In the genomic region with DNA sequence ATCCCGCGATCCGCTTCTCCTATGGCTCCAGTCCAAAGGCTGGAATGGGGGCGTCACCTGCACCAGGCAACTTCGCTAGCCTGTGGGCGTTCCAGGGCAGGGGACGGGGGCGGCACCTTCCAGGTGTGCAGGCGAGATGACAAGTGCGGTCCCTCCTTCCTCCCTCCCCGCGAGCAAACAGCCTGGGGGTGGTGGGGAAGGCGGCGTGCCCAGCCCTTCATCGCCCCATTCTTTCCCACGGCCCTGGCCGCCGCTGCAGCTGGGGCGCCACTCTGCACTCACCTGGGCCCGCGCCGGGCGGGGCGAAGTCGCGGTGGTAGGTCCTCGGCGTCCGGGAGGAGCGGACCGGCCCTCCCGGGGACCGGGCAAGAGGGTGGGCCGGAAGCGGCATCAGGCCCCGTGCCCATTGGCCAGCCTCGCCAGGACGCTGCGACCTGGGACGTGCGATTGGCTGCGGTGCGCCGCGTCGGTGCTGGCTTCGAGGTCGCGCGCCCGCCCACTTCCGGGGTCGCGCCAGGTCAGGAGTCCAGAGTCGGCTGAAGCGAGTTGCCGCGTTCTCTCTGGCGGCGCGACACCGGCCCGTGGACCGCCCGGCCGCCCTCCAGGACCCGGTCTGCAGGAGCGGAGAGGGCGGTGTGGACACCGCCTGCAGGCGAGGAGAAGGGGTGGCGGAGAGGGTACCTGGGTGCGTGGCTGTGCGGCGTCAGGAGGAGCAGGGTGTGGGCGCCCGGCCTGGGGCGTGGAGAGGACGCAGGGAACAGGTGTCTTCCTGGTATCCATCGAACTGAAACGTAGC, we compare ENCODE assay signal across 8 cellular contexts. TPM values are rescaled to one million over a fixed set of nuclear protein-coding genes. Genes with fewer than 3 reads are reported as not detected.
DNase-seq lines count a peak whose midpoint lies in the region; ATAC-seq and TF ChIP-seq lines count a peak whose summit lies in the region.

A gene with protein sequence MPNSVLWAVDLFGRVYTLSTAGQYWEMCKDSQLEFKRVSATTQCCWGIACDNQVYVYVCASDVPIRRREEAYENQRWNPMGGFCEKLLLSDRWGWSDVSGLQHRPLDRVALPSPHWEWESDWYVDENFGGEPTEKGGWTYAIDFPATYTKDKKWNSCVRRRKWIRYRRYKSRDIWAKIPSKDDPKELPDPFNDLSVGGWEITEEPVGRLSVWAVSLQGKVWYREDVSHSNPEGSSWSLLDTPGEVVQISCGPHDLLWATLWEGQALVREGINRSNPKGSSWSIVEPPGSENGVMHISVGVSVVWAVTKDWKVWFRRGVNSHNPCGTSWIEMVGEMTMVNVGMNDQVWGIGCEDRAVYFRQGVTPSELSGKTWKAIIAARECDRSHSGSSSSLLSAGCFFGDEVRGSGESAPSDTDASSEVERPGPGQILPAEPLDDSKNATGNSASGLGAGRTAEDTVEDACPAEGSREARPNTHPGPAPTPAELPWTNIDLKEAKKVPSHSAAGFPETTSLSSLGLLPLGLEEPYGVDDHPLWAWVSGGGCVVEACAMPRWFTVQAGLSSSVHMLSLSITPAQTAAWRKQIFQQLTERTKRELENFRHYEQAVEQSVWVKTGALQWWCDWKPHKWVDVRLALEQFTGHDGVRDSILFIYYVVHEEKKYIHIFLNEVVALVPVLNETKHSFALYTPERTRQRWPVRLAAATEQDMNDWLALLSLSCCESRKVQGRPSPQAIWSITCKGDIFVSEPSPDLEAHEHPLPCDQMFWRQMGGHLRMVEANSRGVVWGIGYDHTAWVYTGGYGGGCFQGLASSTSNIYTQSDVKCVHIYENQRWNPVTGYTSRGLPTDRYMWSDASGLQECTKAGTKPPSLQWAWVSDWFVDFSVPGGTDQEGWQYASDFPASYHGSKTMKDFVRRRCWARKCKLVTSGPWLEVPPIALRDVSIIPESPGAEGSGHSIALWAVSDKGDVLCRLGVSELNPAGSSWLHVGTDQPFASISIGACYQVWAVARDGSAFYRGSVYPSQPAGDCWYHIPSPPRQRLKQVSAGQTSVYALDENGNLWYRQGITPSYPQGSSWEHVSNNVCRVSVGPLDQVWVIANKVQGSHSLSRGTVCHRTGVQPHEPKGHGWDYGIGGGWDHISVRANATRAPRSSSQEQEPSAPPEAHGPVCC (minus strand): TSS at position 389 of the 796 bp plus-strand sequence. CDS start 6,086 bp downstream, outside the sequence.

- peaks cover 3% of the 10 kb centered on the region for H3K36me3 Mint-ChIP-seq in neural progenitor cell

- H3K9me2 ChIP-seq in MM.1S (replicated peaks; ENCODE audit: insufficient read depth, low read length): no peaks in the 10 kb centered on the region

- H3K4me2 ChIP-seq in MM.1S (ENCODE audit: low read depth, low read length) (peak within 1 kb of the TSS; percentile 95), neural progenitor cell (peak within 1 kb of the TSS; percentile 88)

- H3K9me3 Mint-ChIP-seq in neural progenitor cell: no peaks in the 10 kb centered on the region

- H3K36me3 ChIP-seq in MM.1S (replicated peaks; ENCODE audit: insufficient read depth, low read length) (no peaks in the 10 kb centered on the region), neural progenitor cell (no peaks in the 10 kb centered on the region)

- H3K27me3 ChIP-seq in MM.1S (replicated peaks; ENCODE audit: insufficient read depth, low read length) (no peaks in the 10 kb centered on the region), foreskin keratinocyte (no peaks in the 10 kb centered on the region), neural progenitor cell (no peaks in the 10 kb centered on the region)

- peak within 1 kb of the TSS; percentile 97 for H3K4me3 Mint-ChIP-seq in neural progenitor cell

- ATAC-seq in foreskin keratinocyte: peak; percentile 95

- peaks cover 3% of the 10 kb centered on the region for H3K27me3 Mint-ChIP-seq in neural progenitor cell (ENCODE audit: insufficient read depth, low read depth)

- in situ Hi-C loops in G401 (cut with HindIII; ENCODE audit: low sequenced_read_pairs): no loop called here

- H3K9ac ChIP-seq in MM.1S (ENCODE audit: low read length) (peak within 1 kb of the TSS; percentile 74), neural progenitor cell (peak within 1 kb of the TSS; percentile 70)

- H4K20me1 ChIP-seq in MM.1S (ENCODE audit: insufficient read depth, low read length): no peaks in the 10 kb centered on the region
- peaks cover 8% of the 10 kb centered on the region for H4K20me1 ChIP-seq in neural progenitor cell (ENCODE audit: low read depth)

- H3K4me3 ChIP-seq in MM.1S (ENCODE audit: low read length) (peak within 1 kb of the TSS; percentile 98), neural progenitor cell (peak within 1 kb of the TSS; percentile 93)

- H3K9me3 ChIP-seq in MM.1S (replicated peaks; ENCODE audit: insufficient read depth, low read length): no peaks in the 10 kb centered on the region
- H3K9me3 ChIP-seq in neural progenitor cell (ENCODE audit: low read depth): no peaks in the 10 kb centered on the region

- H3K79me2 ChIP-seq in MM.1S (ENCODE audit: low read length) (peaks cover 42% of the 10 kb centered on the region), neural progenitor cell (ENCODE audit: low read depth) (peaks cover 17% of the 10 kb centered on the region)

- no peak within 1 kb of the TSS for H3K27ac Mint-ChIP-seq in neural progenitor cell

- H3K4me1 ChIP-seq in MM.1S (ENCODE audit: low read length): peaks cover 8% of the 10 kb centered on the region; the same call in 1 of the 2 replicates
- H3K4me1 ChIP-seq in foreskin keratinocyte: no peaks in the 10 kb centered on the region
- H3K4me1 ChIP-seq in neural progenitor cell: peaks cover 15% of the 10 kb centered on the region

- peaks cover 23% of the 10 kb centered on the region for H3K4me1 Mint-ChIP-seq in neural progenitor cell

- DNase-seq in G401 (ENCODE audit: low spot score) (peak; percentile 92), HCEC 1CT (peak; percentile 89), MM.1S (peak; percentile 97), SIG-M5 (lab: John Stamatoyannopoulos, UW) (peak; percentile 20), activated gamma-delta T cell (lab: John Stamatoyannopoulos, UW) (peak; percentile 91), foreskin keratinocyte (peak; percentile 60 to 82), neural progenitor cell (ENCODE audit: low spot score) (peak; percentile 96), stromal cell of bone marrow (ENCODE audit: low read depth) (peak; percentile 81)

- H2AFZ ChIP-seq in MM.1S (ENCODE audit: low read length) (peak within 1 kb of the TSS; percentile 96), neural progenitor cell (replicated peaks) (peak within 1 kb of the TSS; percentile 91)

- TF ChIP-seq CTCF in MM.1S (IDR thresholded peaks at IDR 0.05; ENCODE audit: low read length) (no peak), foreskin keratinocyte (conservative IDR thresholded peaks at IDR 0.05) (no peak), neural progenitor cell (IDR thresholded peaks at IDR 0.05) (no peak)

- peaks cover 19% of the 10 kb centered on the region for H3F3A ChIP-seq in MM.1S (ENCODE audit: insufficient read depth, low read length)
- peaks cover 8% of the 10 kb centered on the region for H3F3A ChIP-seq in neural progenitor cell (ENCODE audit: low read depth)

- peak within 1 kb of the TSS; percentile 90 for H3K27ac ChIP-seq in MM.1S (ENCODE audit: low read length)
- peak within 1 kb of the TSS; percentile 64 for H3K27ac ChIP-seq in foreskin keratinocyte
- no peak within 1 kb of the TSS for H3K27ac ChIP-seq in neural progenitor cell

RNA-seq across cellular contexts. Expression of the gene that starts here (rescaled TPM):
- 13.6 and 53.5 TPM in 2 replicates for total RNA-seq in G401 (2014; rRNA removed; shearing (Covaris generic))
- total RNA-seq in foreskin keratinocyte (6.0 and 8.1 TPM in 2 replicates), neural progenitor cell (ENCODE audit: low replicate concordance) (10.8 and 27.8 TPM in 2 replicates)
- polyA plus RNA-seq in foreskin keratinocyte: 2.6 and 3.0 TPM in 2 replicates

Comparison
In these comparisons a context has a peak if more than half of its experiments do, and no peak if none do; other contexts are left out.
1. DNase-seq: peak in every context shown above with its lines; median percentile 97 in MM.1S; 96 in neural progenitor cell; 92 in G401; 91 in activated gamma-delta T cell; 89 in HCEC 1CT; 81 in stromal cell of bone marrow; 71 in foreskin keratinocyte; 20 in SIG-M5.